ENCODE assay signal across 9 cellular contexts in the genomic region with DNA sequence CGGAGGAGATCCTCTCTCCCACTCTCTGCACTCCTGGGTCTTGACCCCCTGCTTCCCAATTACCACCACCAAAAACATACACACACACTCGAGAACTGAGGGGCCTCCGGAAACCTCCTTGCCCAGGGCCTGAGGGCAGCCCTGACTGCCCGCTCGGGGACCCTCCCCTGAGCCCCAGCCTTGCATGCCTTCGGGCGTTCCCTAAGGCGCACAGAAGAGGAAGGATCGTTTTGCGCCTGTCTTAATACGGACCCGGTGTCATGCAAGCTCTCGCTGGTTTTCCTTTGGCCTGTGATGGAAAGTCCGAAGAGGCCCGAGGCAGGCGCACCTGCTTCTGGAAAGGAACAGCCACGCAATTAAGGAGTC. TPM values are rescaled to one million over a fixed set of nuclear protein-coding genes. Genes with fewer than 3 reads are reported as not detected.
DNase-seq lines count a peak whose midpoint lies in the region; ATAC-seq and TF ChIP-seq lines count a peak whose summit lies in the region.
"Had no signal": no experiment of that assay in that cellular context is flagged by ENCODE, and none has a peak within 500 bp of the region (broad histone marks: within the 10 kb centered on the region; RNA-seq: fewer than 3 reads in every experiment).

No MANE protein-coding gene starts in this region.

- peak overlapping the region; percentile 63 for H3K4me3 Mint-ChIP-seq in activated CD4-positive, alpha-beta T cell treated with anti-CD3 and anti-CD28 coated beads, Interleukin-2, amount 10 ng/mL, durations not matched to agents 7 days and 5 days

- H3K9me3 ChIP-seq in OCI-LY7 (ENCODE audit: low read length) (no peaks in the 10 kb centered on the region), iPS DF 6.9 (ENCODE audit: control insufficient read depth, insufficient read depth, low read length) (no peaks in the 10 kb centered on the region), stomach smooth muscle (ENCODE audit: control insufficient read depth in 2 of 2, low read length in 2 of 2) (no peaks in the 10 kb centered on the region)

- H3K4me3 ChIP-seq in OCI-LY7 (ENCODE audit: low read depth, low read length, poor library complexity, severe bottlenecking) (peak overlapping the region; percentile 68), iPS DF 6.9 (ENCODE audit: low read length) (peak overlapping the region; percentile 78; the same call in 1 of the 2 replicates), stomach smooth muscle (ENCODE audit: low read length in 2 of 2) (peak overlapping the region; percentile 66 to 74)

- H3K27me3 Mint-ChIP-seq in activated CD4-positive, alpha-beta T cell treated with anti-CD3 and anti-CD28 coated beads, Interleukin-2, amount 10 ng/mL, durations not matched to agents 7 days and 5 days: peaks cover 71% of the 10 kb centered on the region

- POLR2A ChIA-PET in activated CD4-positive, alpha-beta T cell treated with anti-CD3 and anti-CD28 coated beads, Interleukin-2, amount 10 ng/mL, durations not matched to agents 7 days and 5 days (lab: Charles Lee): no interaction called here
- POLR2A ChIA-PET in OCI-LY7 (lab: Charles Lee): no interaction called here

- H3K36me3 Mint-ChIP-seq in activated CD4-positive, alpha-beta T cell treated with anti-CD3 and anti-CD28 coated beads, Interleukin-2, amount 10 ng/mL, durations not matched to agents 7 days and 5 days (ENCODE audit: low read depth): no peaks in the 10 kb centered on the region
- H3K36me3 Mint-ChIP-seq: CD4-positive, CD25-positive, alpha-beta regulatory T cell had no signal

- no CpG with 5 or more reads among the region's 17 CpGs for WGBS in iPS DF 6.9 (ENCODE audit: insufficient coverage, insufficient read length)

- no peak for DNase-seq in activated CD4-positive, alpha-beta T cell treated with anti-CD3 and anti-CD28 coated beads, Interleukin-2, amount 10 ng/mL, durations not matched to agents 7 days and 5 days
- no peak for DNase-seq in activated CD4-positive, alpha-beta T cell treated with anti-CD3 and anti-CD28 coated beads for 48 hours
- DNase-seq in OCI-LY7 (ENCODE audit: low spot score) (no peak), iPS DF 6.9 (ENCODE audit: low read depth, low spot score) (no peak), NCI-H1436 treated with DMSO at 0.1 percent for 48 hours (lab: John Stamatoyannopoulos, UW) (no peak), RKO (ENCODE audit: low spot score) (no peak)

- peak overlapping the region; percentile 61; the same call in 1 of the 2 replicates for H2AFZ ChIP-seq in OCI-LY7 (ENCODE audit: low read length)

- CTCF ChIA-PET in activated CD4-positive, alpha-beta T cell treated with anti-CD3 and anti-CD28 coated beads, Interleukin-2, amount 10 ng/mL, durations not matched to agents 7 days and 5 days (lab: Charles Lee): interaction anchor here (0.6 kb wide), 1 partner anchor 33 kb away, joined by 3 read pairs; no protein-coding TSS in a partner anchor
- CTCF ChIA-PET in OCI-LY7 (lab: Charles Lee; ENCODE audit: unreplicated experiment): no interaction called here

- H3K27ac Mint-ChIP-seq in activated CD4-positive, alpha-beta T cell treated with anti-CD3 and anti-CD28 coated beads, Interleukin-2, amount 10 ng/mL, durations not matched to agents 7 days and 5 days: no peak overlapping the region
- H3K27ac Mint-ChIP-seq: CD4-positive, CD25-positive, alpha-beta regulatory T cell had no signal

- intact Hi-C loops in OCI-LY7 (cut with micrococcal nuclease; ENCODE audit: unreplicated experiment): loop anchor here (2.0 to 10.0 kb wide), 5 partner anchors 21 to 836 kb away; no protein-coding TSS in a partner anchor

- no peaks in the 10 kb centered on the region for H4K20me1 ChIP-seq in OCI-LY7 (ENCODE audit: insufficient read depth, low read length)

- no TSS peak for BruUV-seq in OCI-LY7 (replicated peaks; lab: Mats Ljungman, UMichigan)

- no peak for TF ChIP-seq CTCF in OCI-LY7 (conservative IDR thresholded peaks at IDR 0.05; ENCODE audit: low read length)

- H3K4me1 Mint-ChIP-seq in activated CD4-positive, alpha-beta T cell treated with anti-CD3 and anti-CD28 coated beads, Interleukin-2, amount 10 ng/mL, durations not matched to agents 7 days and 5 days: peaks cover 17% of the 10 kb centered on the region

- peak overlapping the region; percentile 85 for H3K4me2 ChIP-seq in OCI-LY7 (ENCODE audit: low read length)

- peaks cover 11% of the 10 kb centered on the region for H3K4me1 ChIP-seq in OCI-LY7 (ENCODE audit: insufficient read depth, low read length, poor library complexity, severe bottlenecking)
- H3K4me1 ChIP-seq in iPS DF 6.9 (ENCODE audit: control insufficient read depth, insufficient read depth, low read length): 0 out of 2 replicates have a peak, but pooled peaks cover 3% of the 10 kb centered on the region
- H3K4me1 ChIP-seq in stomach smooth muscle (ENCODE audit: control insufficient read depth, insufficient read depth, low read length): peaks cover 31% of the 10 kb centered on the region

- H3K9me3 Mint-ChIP-seq in activated CD4-positive, alpha-beta T cell treated with anti-CD3 and anti-CD28 coated beads, Interleukin-2, amount 10 ng/mL, durations not matched to agents 7 days and 5 days: no peaks in the 10 kb centered on the region
- H3K9me3 Mint-ChIP-seq: CD4-positive, CD25-positive, alpha-beta regulatory T cell had no signal

- H3K79me2 ChIP-seq in OCI-LY7 (ENCODE audit: insufficient read depth, low read depth, low read length): no peaks in the 10 kb centered on the region

- H3K27ac ChIP-seq in OCI-LY7 (ENCODE audit: low read depth, low read length, poor library complexity, severe bottlenecking): no peak overlapping the region
- no peak overlapping the region for H3K27ac ChIP-seq in iPS DF 6.9 (ENCODE audit: low read length)
- no peak overlapping the region for H3K27ac ChIP-seq in stomach smooth muscle (ENCODE audit: low read length)

- H3K9me2 ChIP-seq in OCI-LY7 (ENCODE audit: insufficient read depth, low read length): no peaks in the 10 kb centered on the region

- ATAC-seq in HG03342 (IDR thresholded peaks at IDR 0.05; ENCODE audit: unreplicated experiment): no peak

- no peaks in the 10 kb centered on the region for H3K36me3 ChIP-seq in OCI-LY7 (ENCODE audit: insufficient read depth, low read length)
- H3K36me3 ChIP-seq in iPS DF 6.9 (ENCODE audit: control insufficient read depth, insufficient read depth, low read length): no peaks in the 10 kb centered on the region
- H3K36me3 ChIP-seq in stomach smooth muscle (ENCODE audit: control insufficient read depth in 2 of 2, insufficient read depth in 2 of 2, low read length in 2 of 2): no peaks in the 10 kb centered on the region

- H3K27me3 ChIP-seq in iPS DF 6.9 (ENCODE audit: control insufficient read depth, insufficient read depth, low read length) (peaks cover 48% of the 10 kb centered on the region), stomach smooth muscle (ENCODE audit: control insufficient read depth in 1 of 2, insufficient read depth in 2 of 2, low read length in 2 of 2) (peaks cover 29 to 40% of the 10 kb centered on the region in 2 donors)

- H3K9ac ChIP-seq in stomach smooth muscle (ENCODE audit: low read length in 2 of 2): no peak overlapping the region

RNA-seq across cellular contexts. Expression of a gene that starts 19.8 kb away (rescaled TPM):
- not detected for total RNA-seq in activated CD4-positive, alpha-beta T cell treated with anti-CD3 and anti-CD28 coated beads, Interleukin-2, amount 10 ng/mL, durations not matched to agents 7 days and 5 days
- total RNA-seq in OCI-LY7 (2014; rRNA removed; shearing (Covaris generic)): 2.2 and 2.7 TPM in 2 replicates
- total RNA-seq in OCI-LY7 (2022): 3.1 and 3.3 TPM in 2 replicates
- total RNA-seq: CD4-positive, CD25-positive, alpha-beta regulatory T cell had no signal
